ENCODE assay signal across 15 cellular contexts in the genomic region with DNA sequence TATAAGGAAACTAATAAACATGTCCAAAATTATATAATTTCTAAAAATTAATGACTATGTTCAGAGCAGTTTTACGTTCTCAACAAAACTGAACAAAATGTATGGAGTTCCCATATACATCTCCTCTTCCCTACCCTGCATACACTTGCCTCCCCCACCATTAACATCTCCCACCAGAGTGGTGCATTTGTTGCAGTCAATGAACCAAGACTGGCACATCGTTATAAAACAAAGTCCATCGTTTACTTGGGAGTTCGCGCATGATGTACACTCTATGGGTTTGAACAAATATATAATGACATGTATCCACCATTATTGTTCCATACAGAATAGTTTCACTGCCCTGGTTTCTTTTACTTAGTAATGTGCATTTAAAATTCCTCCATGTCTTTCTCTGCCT.
DNase-seq lines count a peak whose midpoint lies in the region; FAIRE-seq and TF ChIP-seq lines count a peak whose summit lies in the region.
"Had no signal": no experiment of that assay in that cellular context is flagged by ENCODE, and none has a peak within 500 bp of the region (broad histone marks: within the 10 kb centered on the region; RNA-seq: fewer than 3 reads in every experiment).

No MANE protein-coding gene starts in this region.

- H3K36me3 ChIP-seq in BLaER1 (no peaks in the 10 kb centered on the region), HEK293 (ENCODE audit: control insufficient read depth in 2 of 2, insufficient read depth in 1 of 2, low read length in 2 of 2) (no peaks in the 10 kb centered on the region), H1 (ENCODE audit: control insufficient read depth in 2 of 4, insufficient read depth in 4 of 4, low read length in 3 of 4) (no peaks in the 10 kb centered on the region)
- H3K36me3 ChIP-seq: HAP-1 had no signal

- no peak overlapping the region for H3K9ac ChIP-seq in BLaER1
- no peak overlapping the region for H3K9ac ChIP-seq in H1 (replicated peaks in 1 of 4; ENCODE audit: extremely low read depth in 1 of 4, low read depth in 3 of 4, low read length in 3 of 4)

- H2BK20ac ChIP-seq in H1 (ENCODE audit: low read length), result no peak overlapping the region

- H2BK12ac ChIP-seq in H1 (ENCODE audit: low read depth, low read length), result peak overlapping the region; percentile 64; the same call in 1 of the 2 replicates

- H3K79me1 ChIP-seq in H1 (ENCODE audit: low read depth, low read length), result no peaks in the 10 kb centered on the region; the same call in 1 of the 2 replicates

- no peak overlapping the region for H2AFZ ChIP-seq in H1 (ENCODE audit: low read length)

- H3K14ac ChIP-seq in H1 (ENCODE audit: insufficient read length), result no peak overlapping the region

- TF ChIP-seq RAD21 in H1 (IDR thresholded peaks at IDR 0.05 in 1 of 2, conservative IDR thresholded peaks at IDR 0.05 in 1 of 2; ENCODE audit: low read depth in 2 of 2, low read length in 2 of 2), result no peak

- H3K9me3 ChIP-seq in BLaER1 (no peaks in the 10 kb centered on the region), HEK293 (ENCODE audit: control insufficient read depth, insufficient read depth, low read depth, low read length) (no peaks in the 10 kb centered on the region), H1 (ENCODE audit: insufficient read depth in 2 of 2, low read depth in 1 of 2, low read length in 1 of 2) (no peaks in the 10 kb centered on the region)
- H3K9me3 ChIP-seq: HAP-1 had no signal

- POLR2A ChIA-PET in HEK293 (lab: Yijun Ruan, JAX) (no interaction called here), H1 (lab: Charles Lee; ENCODE audit: partially characterized antibody) (no interaction called here)

- H2BK120ac ChIP-seq in H1 (replicated peaks; ENCODE audit: low read depth, low read length), result no peak overlapping the region

- TF ChIP-seq POLR2A in H1 (IDR thresholded peaks at IDR 0.05; ENCODE audit: control extremely low read depth in 1 of 2, low read depth in 2 of 2, low read length in 2 of 2), result no peak

- no peak for TF ChIP-seq CTCF in HEK293 (tag by site-specific recombination; IDR thresholded peaks at IDR 0.05)
- TF ChIP-seq CTCF in H1 (IDR thresholded peaks at IDR 0.05; ENCODE audit: control extremely low read depth in 1 of 3, insufficient read depth in 1 of 3, low read depth in 1 of 3, low read length in 3 of 3), result no peak

- FAIRE-seq in H1 (lab: Jason Lieb, UNC), result no peak
- FAIRE-seq: GM12878 had no signal

- no peak overlapping the region for H2BK5ac ChIP-seq in H1 (ENCODE audit: low read depth, low read length)

- H3K27ac ChIP-seq in BLaER1 (no peak overlapping the region), HEK293 (ENCODE audit: extremely low read depth, low read depth, low read length) (no peak overlapping the region), H1 (ENCODE audit: low read depth, low read length) (no peak overlapping the region)
- H3K27ac ChIP-seq: C4-2B had no signal

- no peaks in the 10 kb centered on the region for H4K20me1 ChIP-seq in BLaER1
- H4K20me1 ChIP-seq in H1 (replicated peaks in 1 of 2; ENCODE audit: control insufficient read depth in 1 of 2, insufficient read depth in 2 of 2, low read length in 2 of 2), result no peaks in the 10 kb centered on the region

- H4K5ac ChIP-seq in H1 (ENCODE audit: insufficient read length, low read depth, low read length), result no peak overlapping the region

- CTCF ChIA-PET in HEK293 (lab: Yijun Ruan, JAX), result no interaction called here
- CTCF ChIA-PET in H1 (lab: Charles Lee; ENCODE audit: partially characterized antibody), result no interaction called here

- peak overlapping the region; percentile 74; the same call in 1 of the 2 replicates for H3K4me2 ChIP-seq in BLaER1
- no peak overlapping the region for H3K4me2 ChIP-seq in H1 (ENCODE audit: insufficient read depth in 1 of 2, low read depth in 2 of 2, low read length in 2 of 2)

- no peak overlapping the region for H2BK15ac ChIP-seq in H1 (ENCODE audit: low read length)

- DNase-seq in NCI-H1105 treated with DMSO at 0.1 percent for 48 hours (lab: John Stamatoyannopoulos, UW) (peak; percentile 9), NCI-H1105 (lab: John Stamatoyannopoulos, UW) (no peak), H1 (ENCODE audit: low read depth in 1 of 2, low spot score in 2 of 2) (no peak), LoVo (ENCODE audit: low spot score) (no peak), activated gamma-delta T cell (lab: John Stamatoyannopoulos, UW) (no peak), amniotic stem cell (lab: John Stamatoyannopoulos, UW) (no peak)
- DNase-seq: AML-193; CD8-positive, alpha-beta memory T cell; KBM-7; NCI-H1436 treated with DMSO at 0.1 percent for 48 hours had no signal

- H3K56ac ChIP-seq in H1 (replicated peaks; ENCODE audit: insufficient read length, low read depth, low read length), result no peak overlapping the region

- H3K27me3 ChIP-seq in BLaER1 (no peaks in the 10 kb centered on the region), H1 (replicated peaks in 1 of 4; ENCODE audit: control insufficient read depth in 3 of 4, extremely low read depth in 1 of 4, insufficient read depth in 3 of 4, low read length in 3 of 4) (no peaks in the 10 kb centered on the region)

- H3K4me1 ChIP-seq in BLaER1, result peaks cover 51% of the 10 kb centered on the region
- no peaks in the 10 kb centered on the region for H3K4me1 ChIP-seq in HEK293 (ENCODE audit: control insufficient read depth, insufficient read depth, low read length)
- H3K4me1 ChIP-seq in H1 (replicated peaks in 1 of 4; ENCODE audit: control insufficient read depth in 3 of 4, insufficient read depth in 4 of 4, low read length in 3 of 4), result peaks cover 0 to 9% (median 2%) of the 10 kb centered on the region in 4 experiments; a peak in 2 of 7 replicates
- H3K4me1 ChIP-seq: HAP-1 had no signal

- no peak overlapping the region for H4K8ac ChIP-seq in H1 (ENCODE audit: extremely low read depth, insufficient read depth, low read length)

- H4K91ac ChIP-seq in H1 (replicated peaks; ENCODE audit: insufficient read length, low read length), result no peak overlapping the region

- no peak overlapping the region for H3K4ac ChIP-seq in H1 (replicated peaks; ENCODE audit: insufficient read length, low read depth, low read length)

- no peaks in the 10 kb centered on the region for H3K79me2 ChIP-seq in H1 (ENCODE audit: control insufficient read depth in 1 of 2, insufficient read depth in 2 of 2, low read length in 2 of 2)

- H3K23me2 ChIP-seq in H1 (ENCODE audit: low read depth, low read length), result no peaks in the 10 kb centered on the region

- 94% methylated on average over 5 of the region's 5 CpGs; no CpG with 5 or more reads in 1 of the 2 experiments for WGBS in H1 (ENCODE audit: extremely low coverage in 1 of 2, insufficient coverage in 1 of 2, insufficient read length in 1 of 2, insufficient replicate concordance in 2 of 2, low coverage in 1 of 2, low lambda C conversion rate in 2 of 2, missing lambda C conversion rate in 1 of 2), 2 experiments

- H3K18ac ChIP-seq in H1 (ENCODE audit: extremely low read depth, low read length), result no peak overlapping the region

- H3K4me3 ChIP-seq in BLaER1, result no peak overlapping the region
- no peak overlapping the region for H3K4me3 ChIP-seq in HEK293 (ENCODE audit: low read depth, low read length)
- no peak overlapping the region for H3K4me3 ChIP-seq in H1 (ENCODE audit: extremely low read depth in 1 of 4, insufficient read depth in 2 of 4, low read depth in 3 of 4, low read length in 4 of 4)
- H3K4me3 ChIP-seq: GM12878, HAP-1 had no signal

- no peak for TF ChIP-seq EP300 in H1 (IDR thresholded peaks at IDR 0.05; ENCODE audit: borderline replicate concordance in 1 of 2, low read depth in 2 of 2, low read length in 2 of 2)

- H2AK5ac ChIP-seq in H1 (ENCODE audit: low read depth, low read length), result no peak overlapping the region

- no peak overlapping the region for H3K23ac ChIP-seq in H1 (ENCODE audit: insufficient read length)

TF ChIP-seq in HEK293, 187 proteins besides CTCF, POLR2A, EP300 and RAD21:
- TF ChIP-seq, protein P1, sequence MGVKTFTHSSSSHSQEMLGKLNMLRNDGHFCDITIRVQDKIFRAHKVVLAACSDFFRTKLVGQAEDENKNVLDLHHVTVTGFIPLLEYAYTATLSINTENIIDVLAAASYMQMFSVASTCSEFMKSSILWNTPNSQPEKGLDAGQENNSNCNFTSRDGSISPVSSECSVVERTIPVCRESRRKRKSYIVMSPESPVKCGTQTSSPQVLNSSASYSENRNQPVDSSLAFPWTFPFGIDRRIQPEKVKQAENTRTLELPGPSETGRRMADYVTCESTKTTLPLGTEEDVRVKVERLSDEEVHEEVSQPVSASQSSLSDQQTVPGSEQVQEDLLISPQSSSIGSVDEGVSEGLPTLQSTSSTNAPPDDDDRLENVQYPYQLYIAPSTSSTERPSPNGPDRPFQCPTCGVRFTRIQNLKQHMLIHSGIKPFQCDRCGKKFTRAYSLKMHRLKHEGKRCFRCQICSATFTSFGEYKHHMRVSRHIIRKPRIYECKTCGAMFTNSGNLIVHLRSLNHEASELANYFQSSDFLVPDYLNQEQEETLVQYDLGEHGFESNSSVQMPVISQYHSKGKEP (tag by site-specific recombination; IDR thresholded peaks at IDR 0.05), result peak; percentile 59; the same call in 1 of the 2 replicates
- TF ChIP-seq ZNF24 (tag by site-specific recombination; IDR thresholded peaks at IDR 0.05), result no peak
- TF ChIP-seq WT1 (tag by site-specific recombination; IDR thresholded peaks at IDR 0.05), result no peak

TF ChIP-seq in H1, 55 proteins besides CTCF, POLR2A, EP300 and RAD21 (continues in another document):
- TF ChIP-seq KDM1A (IDR thresholded peaks at IDR 0.05; ENCODE audit: borderline replicate concordance, low read length) (no peak), SP4 (IDR thresholded peaks at IDR 0.05; ENCODE audit: low read length) (no peak), SIN3A (conservative IDR thresholded peaks at IDR 0.05 in 1 of 2, IDR thresholded peaks at IDR 0.05 in 1 of 2; ENCODE audit: low read depth in 1 of 2, low read length in 2 of 2) (no peak), ZNF274 (IDR thresholded peaks at IDR 0.05; ENCODE audit: borderline replicate concordance, extremely low read depth, low read length) (no peak), HDAC6 (IDR thresholded peaks at IDR 0.05; ENCODE audit: low read depth, low read length) (no peak), TAF1 (IDR thresholded peaks at IDR 0.05; ENCODE audit: low read depth, low read length) (no peak), SP1 (IDR thresholded peaks at IDR 0.05; ENCODE audit: low read depth, low read length) (no peak), EZH2 (IDR thresholded peaks at IDR 0.05; ENCODE audit: low read depth, low read length, severe bottlenecking) (no peak), PHF8 (conservative IDR thresholded peaks at IDR 0.05; ENCODE audit: low read depth, low read length) (no peak)
- TF ChIP-seq, protein P2, sequence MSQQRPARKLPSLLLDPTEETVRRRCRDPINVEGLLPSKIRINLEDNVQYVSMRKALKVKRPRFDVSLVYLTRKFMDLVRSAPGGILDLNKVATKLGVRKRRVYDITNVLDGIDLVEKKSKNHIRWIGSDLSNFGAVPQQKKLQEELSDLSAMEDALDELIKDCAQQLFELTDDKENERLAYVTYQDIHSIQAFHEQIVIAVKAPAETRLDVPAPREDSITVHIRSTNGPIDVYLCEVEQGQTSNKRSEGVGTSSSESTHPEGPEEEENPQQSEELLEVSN (IDR thresholded peaks at IDR 0.05), result no peak
- TF ChIP-seq, protein P3, sequence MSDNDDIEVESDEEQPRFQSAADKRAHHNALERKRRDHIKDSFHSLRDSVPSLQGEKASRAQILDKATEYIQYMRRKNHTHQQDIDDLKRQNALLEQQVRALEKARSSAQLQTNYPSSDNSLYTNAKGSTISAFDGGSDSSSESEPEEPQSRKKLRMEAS (IDR thresholded peaks at IDR 0.05), result no peak
